20 cellular contexts compared by ENCODE assay signal in the genomic region with DNA sequence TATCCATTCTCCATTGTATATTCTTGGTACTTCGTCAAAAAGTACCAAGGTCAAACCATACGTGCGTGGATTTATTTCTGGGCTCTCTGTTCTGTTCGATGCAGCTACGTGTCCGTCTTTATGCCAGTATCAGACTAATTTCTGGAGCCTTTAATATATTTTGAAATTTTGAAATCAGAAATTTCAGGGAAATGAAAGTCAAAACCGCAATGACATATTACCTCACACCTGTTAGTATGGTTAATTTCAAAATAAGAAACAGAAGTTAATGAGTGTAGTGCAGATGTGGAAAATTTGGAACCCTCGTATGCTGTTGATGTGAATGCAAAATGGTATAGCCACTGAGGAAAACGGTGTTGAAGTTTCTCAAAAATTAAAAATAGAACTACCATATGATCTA.
"Had no signal": no experiment of that assay in that cellular context is flagged by ENCODE, and none has a peak within 500 bp of the region (broad histone marks: within the 10 kb centered on the region; RNA-seq: fewer than 3 reads in every experiment).

No MANE protein-coding gene starts in this region.

- ATAC-seq: left cardiac atrium; naive thymus-derived CD8-positive, alpha-beta T cell; pancreas; right lobe of liver; stimulated activated effector memory CD8-positive, alpha-beta T cell treated with anti-CD3 and anti-CD28 coated beads, Interleukin-12 subunit alpha, Interleukin-12 subunit beta, amount 100 ng/mL, for 72 hours had no signal

- DNase-seq: activated CD4-positive, alpha-beta T cell treated with anti-CD3 and anti-CD28 coated beads, Interleukin-2, amount 50 U/mL, for 1 hour; activated CD4-positive, CD25-positive, alpha-beta regulatory T cell treated with anti-CD3 and anti-CD28 coated beads, Interleukin-2, amount 50 U/mL, for 72 hours; activated CD8-positive, alpha-beta memory T cell treated with anti-CD3 and anti-CD28 coated beads for 24 hours; activated CD8-positive, alpha-beta memory T cell treated with anti-CD3 and anti-CD28 coated beads, Interleukin-2, amount 50 U/mL, for 48 hours; activated effector memory CD4-positive, alpha-beta T cell treated with Interleukin-2 at 50 U/mL for 16 hours; activated naive CD4-positive, alpha-beta T cell treated with anti-CD3 and anti-CD28 coated beads, Interleukin-2, amount 50 U/mL, for 16 hours; activated T-cell treated with anti-CD3 and anti-CD28 coated beads, Interleukin-2, amount 50 U/mL, for 48 hours; aorta; brain microvascular endothelial cell; central memory CD4-positive, alpha-beta T cell; dorsolateral prefrontal cortex; hippocampal formation; left cardiac atrium; mesendoderm; naive thymus-derived CD8-positive, alpha-beta T cell; pancreas; right lobe of liver; stimulated activated CD4-positive, alpha-beta T cell treated with anti-CD3 and anti-CD28 coated beads, Interleukin-4, amount 100 ng/mL, for 1 hour; upper lobe of left lung had no signal

- H3K9me3 Mint-ChIP-seq: naive thymus-derived CD8-positive, alpha-beta T cell; stimulated activated effector memory CD8-positive, alpha-beta T cell treated with anti-CD3 and anti-CD28 coated beads, Interleukin-12 subunit alpha, Interleukin-12 subunit beta, amount 100 ng/mL, for 72 hours had no signal

- H3K4me3 Mint-ChIP-seq: naive thymus-derived CD8-positive, alpha-beta T cell; stimulated activated effector memory CD8-positive, alpha-beta T cell treated with anti-CD3 and anti-CD28 coated beads, Interleukin-12 subunit alpha, Interleukin-12 subunit beta, amount 100 ng/mL, for 72 hours had no signal

- H3K36me3 Mint-ChIP-seq: naive thymus-derived CD8-positive, alpha-beta T cell; stimulated activated effector memory CD8-positive, alpha-beta T cell treated with anti-CD3 and anti-CD28 coated beads, Interleukin-12 subunit alpha, Interleukin-12 subunit beta, amount 100 ng/mL, for 72 hours had no signal

- H3K27ac Mint-ChIP-seq: naive thymus-derived CD8-positive, alpha-beta T cell; stimulated activated effector memory CD8-positive, alpha-beta T cell treated with anti-CD3 and anti-CD28 coated beads, Interleukin-12 subunit alpha, Interleukin-12 subunit beta, amount 100 ng/mL, for 72 hours had no signal
